ENCODE assay signal across 8 cellular contexts in genomic region chr10:104122273-104123107, GRCh38. TPM values are rescaled to one million over a fixed set of nuclear protein-coding genes. Genes with fewer than 3 reads are reported as not detected.
DNase-seq lines count a peak whose midpoint lies in the region; ATAC-seq and TF ChIP-seq lines count a peak whose summit lies in the region.

No MANE protein-coding gene starts in this region.

- peaks cover 16% of the 10 kb centered on the region for H3K36me3 Mint-ChIP-seq in activated CD4-positive, alpha-beta T cell treated with anti-CD3 and anti-CD28 coated beads, Interleukin-2, amount 10 ng/mL, durations not matched to agents 24 days and 14 days (ENCODE audit: low read depth)

- ATAC-seq in HG03175 (IDR thresholded peaks at IDR 0.05; ENCODE audit: unreplicated experiment) (peak; percentile 2), HG03469 (IDR thresholded peaks at IDR 0.05; ENCODE audit: unreplicated experiment) (no peak), HG03565 (IDR thresholded peaks at IDR 0.05; ENCODE audit: unreplicated experiment) (no peak)

- H3K4me1 ChIP-seq in prostate gland (replicated peaks), result peaks cover 3% of the 10 kb centered on the region

- WGBS in prostate gland, result 19% methylated on average over 20 of the region's 20 CpGs

- no peak for TF ChIP-seq POLR2A in prostate gland (IDR thresholded peaks at IDR 0.05)

- H3K36me3 ChIP-seq in prostate gland, result no peaks in the 10 kb centered on the region

- H3K27me3 Mint-ChIP-seq in activated CD4-positive, alpha-beta T cell treated with anti-CD3 and anti-CD28 coated beads, Interleukin-2, amount 10 ng/mL, durations not matched to agents 24 days and 14 days, result peaks cover 5% of the 10 kb centered on the region

- no peaks in the 10 kb centered on the region for H3K9me3 Mint-ChIP-seq in activated CD4-positive, alpha-beta T cell treated with anti-CD3 and anti-CD28 coated beads, Interleukin-2, amount 10 ng/mL, durations not matched to agents 24 days and 14 days

- no peaks in the 10 kb centered on the region for H3K9me3 ChIP-seq in prostate gland

- intact Hi-C loops in activated CD4-positive, alpha-beta T cell treated with anti-CD3 and anti-CD28 coated beads, Interleukin-2, amount 10 ng/mL, durations not matched to agents 24 days and 14 days (cut with micrococcal nuclease), result loop anchor here (1.0 to 10.0 kb wide), 5 partner anchors 40 to 428 kb away; partner anchors contain the start of gene ITPRIP
- intact Hi-C loops in prostate gland (cut with DNase I), result loop anchor here (5.0 to 10.0 kb wide), 3 partner anchors 142 to 235 kb away; partner anchors contain the start of genes GSTO2 and SLK

- no peak for TF ChIP-seq CTCF in WI38 (IDR thresholded peaks at IDR 0.05; ENCODE audit: low read depth, low read length)
- TF ChIP-seq CTCF in prostate gland (IDR thresholded peaks at IDR 0.05), result no peak

- H3K4me3 ChIP-seq in WI38 (ENCODE audit: low read depth, low read length) (peak overlapping the region; percentile 96), prostate gland (peak overlapping the region; percentile 63 to 71)

- no peak for DNase-seq in activated CD4-positive, alpha-beta T cell treated with anti-CD3 and anti-CD28 coated beads, Interleukin-2, amount 10 ng/mL, durations not matched to agents 24 days and 14 days
- no peak for DNase-seq in activated CD4-positive, alpha-beta T cell treated with anti-CD3 and anti-CD28 coated beads, Interleukin-2, amount 50 U/mL, for 1 hour
- DNase-seq in globus pallidus (ENCODE audit: low spot score), result peak; percentile 16
- DNase-seq in prostate gland (ENCODE audit: low spot score), result no peak

- peak overlapping the region; percentile 93 to 98 for H3K27ac ChIP-seq in prostate gland

- peaks cover 38% of the 10 kb centered on the region for H3K4me1 Mint-ChIP-seq in activated CD4-positive, alpha-beta T cell treated with anti-CD3 and anti-CD28 coated beads, Interleukin-2, amount 10 ng/mL, durations not matched to agents 24 days and 14 days

- H3K27ac Mint-ChIP-seq in activated CD4-positive, alpha-beta T cell treated with anti-CD3 and anti-CD28 coated beads, Interleukin-2, amount 10 ng/mL, durations not matched to agents 24 days and 14 days, result peak overlapping the region; percentile 100

- peak overlapping the region; percentile 93 for H3K4me3 Mint-ChIP-seq in activated CD4-positive, alpha-beta T cell treated with anti-CD3 and anti-CD28 coated beads, Interleukin-2, amount 10 ng/mL, durations not matched to agents 24 days and 14 days

- no peaks in the 10 kb centered on the region for H3K27me3 ChIP-seq in prostate gland (replicated peaks; ENCODE audit: insufficient read depth)

RNA-seq across cellular contexts. Expression of gene SFR1, which starts 0.5 kb away (rescaled TPM):
- total RNA-seq in activated CD4-positive, alpha-beta T cell treated with anti-CD3 and anti-CD28 coated beads, Interleukin-2, amount 10 ng/mL, durations not matched to agents 24 days and 14 days, result 12.1 and 13.8 TPM in 2 replicates
- total RNA-seq in prostate gland, result 10 to 100 TPM in 1 of 2 donors, 1 to 10 TPM in 1; 8.1 to 16.3 TPM

RNA-seq across cellular contexts. Expression of gene COL17A1, which starts 36.8 kb away (rescaled TPM):
- not detected in 2 replicates for total RNA-seq in activated CD4-positive, alpha-beta T cell treated with anti-CD3 and anti-CD28 coated beads, Interleukin-2, amount 10 ng/mL, durations not matched to agents 24 days and 14 days
- 10 to 100 TPM; 19.1 to 47.6 TPM for total RNA-seq in prostate gland

Comparison
In these comparisons a context has a peak if more than half of its experiments do, and no peak if none do; other contexts are left out.
1. RNA of gene COL17A1, which starts 36.8 kb away (total RNA-seq): 19.1 to 47.6 TPM in prostate gland; not detected in activated CD4-positive, alpha-beta T cell treated with anti-CD3 and anti-CD28 coated beads, Interleukin-2, amount 10 ng/mL, durations not matched to agents 24 days and 14 days; every median in the first group is over 10 times any median in the second.